1 cellular context compared by ENCODE assay signal in the genomic region with DNA sequence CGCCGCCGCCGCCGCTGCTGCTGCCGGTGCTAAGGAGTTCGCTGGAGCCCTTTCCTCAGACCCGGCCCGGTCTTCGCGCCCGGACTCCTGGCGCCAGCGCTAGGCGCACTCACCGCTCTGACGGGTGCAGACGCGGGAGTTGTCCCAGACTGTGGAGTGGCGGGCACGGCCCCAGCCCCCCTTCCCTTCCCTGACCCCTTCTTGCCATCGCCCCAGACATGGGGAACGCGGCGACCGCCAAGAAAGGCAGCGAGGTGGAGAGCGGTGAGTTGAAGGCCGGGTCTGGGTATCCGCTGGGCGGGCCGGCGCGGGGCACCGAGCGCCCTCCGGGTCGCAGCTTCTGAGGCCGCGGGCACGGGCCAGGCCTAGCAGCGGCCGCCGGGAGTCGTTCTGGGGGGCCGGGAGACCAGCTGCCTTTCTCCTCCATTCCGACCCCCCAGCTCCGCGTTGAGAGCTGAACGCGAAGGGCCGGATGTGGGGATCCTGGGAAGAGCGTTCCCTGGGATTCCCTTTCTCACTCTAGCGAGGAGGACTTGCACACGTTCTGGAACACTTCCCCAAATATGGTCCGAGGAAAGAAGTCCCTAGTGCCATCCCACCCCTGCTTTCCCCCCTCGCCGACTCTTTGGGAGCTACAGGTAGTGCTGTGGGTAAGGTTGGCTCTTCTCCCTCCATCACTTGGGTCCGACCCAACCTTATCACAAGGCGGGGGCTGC.
TF ChIP-seq lines count a peak whose summit lies in the region.

No MANE protein-coding gene starts in this region.

TF ChIP-seq in HepG2, 621 proteins besides CTCF, POLR2A, EP300 and RAD21 (continued from another document and continues in another):
- TF ChIP-seq, protein P1, sequence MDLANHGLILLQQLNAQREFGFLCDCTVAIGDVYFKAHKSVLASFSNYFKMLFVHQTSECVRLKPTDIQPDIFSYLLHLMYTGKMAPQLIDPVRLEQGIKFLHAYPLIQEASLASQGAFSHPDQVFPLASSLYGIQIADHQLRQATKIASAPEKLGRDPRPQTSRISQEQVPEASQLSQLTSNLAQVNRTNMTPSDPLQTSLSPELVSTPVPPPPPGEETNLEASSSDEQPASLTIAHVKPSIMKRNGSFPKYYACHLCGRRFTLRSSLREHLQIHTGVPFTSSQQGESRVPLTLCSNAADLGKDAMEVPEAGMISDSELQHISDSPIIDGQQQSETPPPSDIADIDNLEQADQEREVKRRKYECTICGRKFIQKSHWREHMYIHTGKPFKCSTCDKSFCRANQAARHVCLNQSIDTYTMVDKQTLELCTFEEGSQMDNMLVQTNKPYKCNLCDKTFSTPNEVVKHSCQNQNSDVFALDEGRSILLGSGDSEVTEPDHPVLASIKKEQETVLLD (CRISPR knock-in tag; IDR thresholded peaks at IDR 0.05; ENCODE audit: low read depth), result no peak
- no peak for TF ChIP-seq REXO4 (CRISPR knock-in tag; IDR thresholded peaks at IDR 0.05; ENCODE audit: borderline replicate concordance)
- TF ChIP-seq, protein P2, sequence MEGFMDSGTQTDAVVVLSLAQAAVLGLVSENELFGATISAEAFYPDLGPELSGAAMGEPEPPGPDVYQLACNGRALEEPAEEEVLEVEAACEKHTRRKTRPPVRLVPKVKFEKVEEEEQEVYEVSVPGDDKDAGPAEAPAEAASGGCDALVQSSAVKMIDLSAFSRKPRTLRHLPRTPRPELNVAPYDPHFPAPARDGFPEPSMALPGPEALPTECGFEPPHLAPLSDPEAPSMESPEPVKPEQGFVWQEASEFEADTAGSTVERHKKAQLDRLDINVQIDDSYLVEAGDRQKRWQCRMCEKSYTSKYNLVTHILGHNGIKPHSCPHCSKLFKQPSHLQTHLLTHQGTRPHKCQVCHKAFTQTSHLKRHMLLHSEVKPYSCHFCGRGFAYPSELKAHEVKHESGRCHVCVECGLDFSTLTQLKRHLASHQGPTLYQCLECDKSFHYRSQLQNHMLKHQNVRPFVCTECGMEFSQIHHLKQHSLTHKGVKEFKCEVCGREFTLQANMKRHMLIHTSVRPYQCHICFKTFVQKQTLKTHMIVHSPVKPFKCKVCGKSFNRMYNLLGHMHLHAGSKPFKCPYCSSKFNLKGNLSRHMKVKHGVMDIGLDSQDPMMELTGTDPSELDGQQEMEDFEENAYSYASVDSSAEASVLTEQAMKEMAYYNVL (CRISPR knock-in tag; IDR thresholded peaks at IDR 0.05; ENCODE audit: borderline replicate concordance), result no peak
- TF ChIP-seq RFX1 (IDR thresholded peaks at IDR 0.05), result no peak
- TF ChIP-seq KLF11 (CRISPR knock-in tag; IDR thresholded peaks at IDR 0.05), result no peak
- TF ChIP-seq, protein P3, sequence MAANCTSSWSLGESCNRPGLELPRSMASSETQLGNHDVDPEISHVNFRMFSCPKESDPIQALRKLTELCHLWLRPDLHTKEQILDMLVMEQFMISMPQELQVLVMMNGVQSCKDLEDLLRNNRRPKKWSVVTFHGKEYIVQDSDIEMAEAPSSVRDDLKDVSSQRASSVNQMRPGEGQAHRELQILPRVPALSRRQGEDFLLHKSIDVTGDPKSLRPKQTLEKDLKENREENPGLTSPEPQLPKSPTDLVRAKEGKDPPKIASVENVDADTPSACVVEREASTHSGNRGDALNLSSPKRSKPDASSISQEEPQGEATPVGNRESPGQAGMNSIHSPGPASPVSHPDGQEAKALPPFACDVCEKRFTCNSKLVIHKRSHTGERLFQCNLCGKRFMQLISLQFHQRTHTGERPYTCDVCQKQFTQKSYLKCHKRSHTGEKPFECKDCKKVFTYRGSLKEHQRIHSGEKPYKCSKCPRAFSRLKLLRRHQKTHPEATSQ (CRISPR knock-in tag; IDR thresholded peaks at IDR 0.05; ENCODE audit: borderline replicate concordance), result no peak
- no peak for TF ChIP-seq GTF3A (CRISPR knock-in tag; conservative IDR thresholded peaks at IDR 0.05)
- no peak for TF ChIP-seq MAFG (CRISPR knock-in tag; IDR thresholded peaks at IDR 0.05)
- TF ChIP-seq, protein P4, sequence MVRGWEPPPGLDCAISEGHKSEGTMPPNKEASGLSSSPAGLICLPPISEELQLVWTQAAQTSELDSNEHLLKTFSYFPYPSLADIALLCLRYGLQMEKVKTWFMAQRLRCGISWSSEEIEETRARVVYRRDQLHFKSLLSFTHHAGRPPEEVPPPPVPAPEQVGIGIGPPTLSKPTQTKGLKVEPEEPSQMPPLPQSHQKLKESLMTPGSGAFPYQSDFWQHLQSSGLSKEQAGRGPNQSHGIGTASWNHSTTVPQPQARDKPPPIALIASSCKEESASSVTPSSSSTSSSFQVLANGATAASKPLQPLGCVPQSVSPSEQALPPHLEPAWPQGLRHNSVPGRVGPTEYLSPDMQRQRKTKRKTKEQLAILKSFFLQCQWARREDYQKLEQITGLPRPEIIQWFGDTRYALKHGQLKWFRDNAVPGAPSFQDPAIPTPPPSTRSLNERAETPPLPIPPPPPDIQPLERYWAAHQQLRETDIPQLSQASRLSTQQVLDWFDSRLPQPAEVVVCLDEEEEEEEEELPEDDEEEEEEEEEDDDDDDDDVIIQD (CRISPR knock-in tag; IDR thresholded peaks at IDR 0.05; ENCODE audit: low read depth), result no peak
- TF ChIP-seq, protein P5, sequence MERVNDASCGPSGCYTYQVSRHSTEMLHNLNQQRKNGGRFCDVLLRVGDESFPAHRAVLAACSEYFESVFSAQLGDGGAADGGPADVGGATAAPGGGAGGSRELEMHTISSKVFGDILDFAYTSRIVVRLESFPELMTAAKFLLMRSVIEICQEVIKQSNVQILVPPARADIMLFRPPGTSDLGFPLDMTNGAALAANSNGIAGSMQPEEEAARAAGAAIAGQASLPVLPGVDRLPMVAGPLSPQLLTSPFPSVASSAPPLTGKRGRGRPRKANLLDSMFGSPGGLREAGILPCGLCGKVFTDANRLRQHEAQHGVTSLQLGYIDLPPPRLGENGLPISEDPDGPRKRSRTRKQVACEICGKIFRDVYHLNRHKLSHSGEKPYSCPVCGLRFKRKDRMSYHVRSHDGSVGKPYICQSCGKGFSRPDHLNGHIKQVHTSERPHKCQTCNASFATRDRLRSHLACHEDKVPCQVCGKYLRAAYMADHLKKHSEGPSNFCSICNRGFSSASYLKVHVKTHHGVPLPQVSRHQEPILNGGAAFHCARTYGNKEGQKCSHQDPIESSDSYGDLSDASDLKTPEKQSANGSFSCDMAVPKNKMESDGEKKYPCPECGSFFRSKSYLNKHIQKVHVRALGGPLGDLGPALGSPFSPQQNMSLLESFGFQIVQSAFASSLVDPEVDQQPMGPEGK (CRISPR knock-in tag; IDR thresholded peaks at IDR 0.05), result no peak
- TF ChIP-seq, protein P6, sequence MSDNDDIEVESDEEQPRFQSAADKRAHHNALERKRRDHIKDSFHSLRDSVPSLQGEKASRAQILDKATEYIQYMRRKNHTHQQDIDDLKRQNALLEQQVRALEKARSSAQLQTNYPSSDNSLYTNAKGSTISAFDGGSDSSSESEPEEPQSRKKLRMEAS (IDR thresholded peaks at IDR 0.05), result no peak
- TF ChIP-seq GATAD1 (CRISPR knock-in tag; IDR thresholded peaks at IDR 0.05), result no peak
- TF ChIP-seq RCOR2 (CRISPR knock-in tag; IDR thresholded peaks at IDR 0.05), result no peak
- TF ChIP-seq ZNF558 (CRISPR knock-in tag; IDR thresholded peaks at IDR 0.05; ENCODE audit: borderline replicate concordance), result no peak
- TF ChIP-seq BORCS8-MEF2B (CRISPR knock-in tag; IDR thresholded peaks at IDR 0.05), result no peak; the same call in 1 of the 2 replicates
- TF ChIP-seq JUNB (CRISPR knock-in tag; IDR thresholded peaks at IDR 0.05; ENCODE audit: borderline replicate concordance), result no peak
- no peak for TF ChIP-seq CEBPG (CRISPR knock-in tag; IDR thresholded peaks at IDR 0.05)
- TF ChIP-seq KLF12 (CRISPR knock-in tag; IDR thresholded peaks at IDR 0.05; ENCODE audit: borderline replicate concordance), result 0 out of 2 replicates have a peak, but pooled peaks have one; percentile 34
- TF ChIP-seq, protein P7, sequence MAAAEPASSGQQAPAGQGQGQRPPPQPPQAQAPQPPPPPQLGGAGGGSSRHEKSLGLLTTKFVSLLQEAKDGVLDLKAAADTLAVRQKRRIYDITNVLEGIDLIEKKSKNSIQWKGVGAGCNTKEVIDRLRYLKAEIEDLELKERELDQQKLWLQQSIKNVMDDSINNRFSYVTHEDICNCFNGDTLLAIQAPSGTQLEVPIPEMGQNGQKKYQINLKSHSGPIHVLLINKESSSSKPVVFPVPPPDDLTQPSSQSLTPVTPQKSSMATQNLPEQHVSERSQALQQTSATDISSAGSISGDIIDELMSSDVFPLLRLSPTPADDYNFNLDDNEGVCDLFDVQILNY (CRISPR knock-in tag; conservative IDR thresholded peaks at IDR 0.05), result no peak
- TF ChIP-seq, protein P8, sequence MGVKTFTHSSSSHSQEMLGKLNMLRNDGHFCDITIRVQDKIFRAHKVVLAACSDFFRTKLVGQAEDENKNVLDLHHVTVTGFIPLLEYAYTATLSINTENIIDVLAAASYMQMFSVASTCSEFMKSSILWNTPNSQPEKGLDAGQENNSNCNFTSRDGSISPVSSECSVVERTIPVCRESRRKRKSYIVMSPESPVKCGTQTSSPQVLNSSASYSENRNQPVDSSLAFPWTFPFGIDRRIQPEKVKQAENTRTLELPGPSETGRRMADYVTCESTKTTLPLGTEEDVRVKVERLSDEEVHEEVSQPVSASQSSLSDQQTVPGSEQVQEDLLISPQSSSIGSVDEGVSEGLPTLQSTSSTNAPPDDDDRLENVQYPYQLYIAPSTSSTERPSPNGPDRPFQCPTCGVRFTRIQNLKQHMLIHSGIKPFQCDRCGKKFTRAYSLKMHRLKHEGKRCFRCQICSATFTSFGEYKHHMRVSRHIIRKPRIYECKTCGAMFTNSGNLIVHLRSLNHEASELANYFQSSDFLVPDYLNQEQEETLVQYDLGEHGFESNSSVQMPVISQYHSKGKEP (CRISPR knock-in tag; IDR thresholded peaks at IDR 0.05), result no peak
- TF ChIP-seq KDM2A (CRISPR knock-in tag; IDR thresholded peaks at IDR 0.05; ENCODE audit: borderline replicate concordance, low read depth), result peak; percentile 29; the same call in 1 of the 2 replicates
- TF ChIP-seq, protein P9, sequence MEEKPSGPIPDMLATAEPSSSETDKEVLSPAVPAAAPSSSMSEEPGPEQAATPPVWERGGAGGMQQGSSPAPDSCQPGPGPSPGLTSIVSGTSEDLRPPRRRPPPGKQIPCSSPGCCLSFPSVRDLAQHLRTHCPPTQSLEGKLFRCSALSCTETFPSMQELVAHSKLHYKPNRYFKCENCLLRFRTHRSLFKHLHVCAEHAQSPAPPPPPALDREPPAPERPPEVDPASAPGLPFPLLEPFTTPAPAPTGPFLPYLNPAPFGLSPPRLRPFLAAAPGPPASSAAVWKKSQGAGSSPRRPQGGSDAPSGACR (CRISPR knock-in tag; IDR thresholded peaks at IDR 0.05), result no peak
- TF ChIP-seq ZNF572 (CRISPR knock-in tag; IDR thresholded peaks at IDR 0.05), result peak; percentile 67; the same call in 1 of the 2 replicates
- TF ChIP-seq YEATS4 (CRISPR knock-in tag; IDR thresholded peaks at IDR 0.05; ENCODE audit: borderline replicate concordance), result 0 out of 2 replicates have a peak, but pooled peaks have one; percentile 7
- no peak for TF ChIP-seq TBX3 (IDR thresholded peaks at IDR 0.05; ENCODE audit: borderline replicate concordance)
- TF ChIP-seq, protein P10, sequence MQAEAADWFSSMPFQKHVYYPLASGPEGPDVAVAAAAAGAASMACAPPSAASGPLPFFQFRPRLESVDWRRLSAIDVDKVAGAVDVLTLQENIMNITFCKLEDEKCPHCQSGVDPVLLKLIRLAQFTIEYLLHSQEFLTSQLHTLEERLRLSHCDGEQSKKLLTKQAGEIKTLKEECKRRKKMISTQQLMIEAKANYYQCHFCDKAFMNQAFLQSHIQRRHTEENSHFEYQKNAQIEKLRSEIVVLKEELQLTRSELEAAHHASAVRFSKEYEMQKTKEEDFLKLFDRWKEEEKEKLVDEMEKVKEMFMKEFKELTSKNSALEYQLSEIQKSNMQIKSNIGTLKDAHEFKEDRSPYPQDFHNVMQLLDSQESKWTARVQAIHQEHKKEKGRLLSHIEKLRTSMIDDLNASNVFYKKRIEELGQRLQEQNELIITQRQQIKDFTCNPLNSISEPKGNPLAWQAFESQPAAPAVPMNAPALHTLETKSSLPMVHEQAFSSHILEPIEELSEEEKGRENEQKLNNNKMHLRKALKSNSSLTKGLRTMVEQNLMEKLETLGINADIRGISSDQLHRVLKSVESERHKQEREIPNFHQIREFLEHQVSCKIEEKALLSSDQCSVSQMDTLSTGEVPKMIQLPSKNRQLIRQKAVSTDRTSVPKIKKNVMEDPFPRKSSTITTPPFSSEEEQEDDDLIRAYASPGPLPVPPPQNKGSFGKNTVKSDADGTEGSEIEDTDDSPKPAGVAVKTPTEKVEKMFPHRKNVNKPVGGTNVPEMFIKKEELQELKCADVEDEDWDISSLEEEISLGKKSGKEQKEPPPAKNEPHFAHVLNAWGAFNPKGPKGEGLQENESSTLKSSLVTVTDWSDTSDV (CRISPR knock-in tag; IDR thresholded peaks at IDR 0.05), result no peak
- no peak for TF ChIP-seq ZNF720 (CRISPR knock-in tag; IDR thresholded peaks at IDR 0.05)
- TF ChIP-seq NFIB (CRISPR knock-in tag; IDR thresholded peaks at IDR 0.05; ENCODE audit: borderline replicate concordance), result no peak
- TF ChIP-seq ZNF121 (CRISPR knock-in tag; IDR thresholded peaks at IDR 0.05), result no peak
- TF ChIP-seq ZBTB7B (CRISPR knock-in tag; IDR thresholded peaks at IDR 0.05), result no peak
- TF ChIP-seq GABPA (IDR thresholded peaks at IDR 0.05; ENCODE audit: low read depth, low read length), result no peak
- no peak for TF ChIP-seq GABPA (CRISPR knock-in tag; IDR thresholded peaks at IDR 0.05; ENCODE audit: low read depth)
- peak; percentile 44; the same call in 1 of the 2 replicates for TF ChIP-seq SRF (IDR thresholded peaks at IDR 0.05; ENCODE audit: low read depth, low read length)
- no peak for TF ChIP-seq ZNF737 (CRISPR knock-in tag; IDR thresholded peaks at IDR 0.05; ENCODE audit: borderline replicate concordance)
- no peak for TF ChIP-seq MAFK (conservative IDR thresholded peaks at IDR 0.05 in 1 of 2, IDR thresholded peaks at IDR 0.05 in 1 of 2; ENCODE audit: low read length in 2 of 2)
- TF ChIP-seq, protein P11, sequence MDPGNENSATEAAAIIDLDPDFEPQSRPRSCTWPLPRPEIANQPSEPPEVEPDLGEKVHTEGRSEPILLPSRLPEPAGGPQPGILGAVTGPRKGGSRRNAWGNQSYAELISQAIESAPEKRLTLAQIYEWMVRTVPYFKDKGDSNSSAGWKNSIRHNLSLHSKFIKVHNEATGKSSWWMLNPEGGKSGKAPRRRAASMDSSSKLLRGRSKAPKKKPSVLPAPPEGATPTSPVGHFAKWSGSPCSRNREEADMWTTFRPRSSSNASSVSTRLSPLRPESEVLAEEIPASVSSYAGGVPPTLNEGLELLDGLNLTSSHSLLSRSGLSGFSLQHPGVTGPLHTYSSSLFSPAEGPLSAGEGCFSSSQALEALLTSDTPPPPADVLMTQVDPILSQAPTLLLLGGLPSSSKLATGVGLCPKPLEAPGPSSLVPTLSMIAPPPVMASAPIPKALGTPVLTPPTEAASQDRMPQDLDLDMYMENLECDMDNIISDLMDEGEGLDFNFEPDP (CRISPR knock-in tag; conservative IDR thresholded peaks at IDR 0.05), result no peak
- no peak for TF ChIP-seq ZNF383 (CRISPR knock-in tag; IDR thresholded peaks at IDR 0.05; ENCODE audit: borderline replicate concordance)
- no peak for TF ChIP-seq ETV6 (CRISPR knock-in tag; conservative IDR thresholded peaks at IDR 0.05)
- TF ChIP-seq ZNF292 (CRISPR knock-in tag; IDR thresholded peaks at IDR 0.05; ENCODE audit: borderline replicate concordance, low read depth), result 0 out of 2 replicates have a peak, but pooled peaks have one; percentile 15
- TF ChIP-seq, protein P12, sequence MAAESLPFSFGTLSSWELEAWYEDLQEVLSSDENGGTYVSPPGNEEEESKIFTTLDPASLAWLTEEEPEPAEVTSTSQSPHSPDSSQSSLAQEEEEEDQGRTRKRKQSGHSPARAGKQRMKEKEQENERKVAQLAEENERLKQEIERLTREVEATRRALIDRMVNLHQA (CRISPR knock-in tag; IDR thresholded peaks at IDR 0.05), result no peak
